ENCODE assay signal across 13 cellular contexts in genomic region chr6:132063738-132064137, GRCh38.
A peak's percentile ranks its signal among the peaks of the same experiment; 100 is the strongest.
DNase-seq lines count a peak whose midpoint lies in the region; ATAC-seq and TF ChIP-seq lines count a peak whose summit lies in the region.
"Had no signal": no experiment of that assay in that cellular context is flagged by ENCODE, and none has a peak within 500 bp of the region (broad histone marks: within the 10 kb centered on the region; RNA-seq: fewer than 3 reads in every experiment).

No MANE protein-coding gene starts in this region.

- no peaks in the 10 kb centered on the region for H3K27me3 ChIP-seq in PC-3 (ENCODE audit: low read length)
- H3K27me3 ChIP-seq: adrenal gland, transverse colon had no signal

- BruUV-seq in PC-3 (replicated peaks; lab: Mats Ljungman, UMichigan), result no TSS peak

- peak; percentile 82 for DNase-seq in Daoy (ENCODE audit: low read depth)
- peak; percentile 80 for DNase-seq in PC-3
- peak; percentile 65 for DNase-seq in fibroblast of gingiva (ENCODE audit: low read depth)
- DNase-seq: activated CD4-positive, alpha-beta T cell treated with anti-CD3 and anti-CD28 coated beads, Interleukin-2, amount 50 U/mL, for 4 hours; NCI-H2029; transverse colon had no signal

- H3K9me3 ChIP-seq in PC-3 (ENCODE audit: low read length), result no peaks in the 10 kb centered on the region
- H3K9me3 ChIP-seq: adrenal gland, transverse colon had no signal

- H3K9ac ChIP-seq in PC-3 (ENCODE audit: low read length), result no peak overlapping the region

- ATAC-seq in PC-3 (peak; percentile 81), GM19452 (IDR thresholded peaks at IDR 0.05; ENCODE audit: unreplicated experiment) (no peak), GM18498 (IDR thresholded peaks at IDR 0.05; ENCODE audit: unreplicated experiment) (no peak), GM18861 (IDR thresholded peaks at IDR 0.05; ENCODE audit: unreplicated experiment) (no peak), HG03025 (IDR thresholded peaks at IDR 0.05; ENCODE audit: low FRiP score, unreplicated experiment) (no peak)
- ATAC-seq: natural killer cell treated with Interleukin-12 subunit alpha and Interleukin-12 subunit beta and Interleukin-15 and Interleukin-18, amount 100 ng/mL, for 72 hours had no signal

- H3K27me3 Mint-ChIP-seq in nephron (ENCODE audit: low read depth), result peaks cover 4% of the 10 kb centered on the region
- H3K27me3 Mint-ChIP-seq: natural killer cell treated with Interleukin-12 subunit alpha and Interleukin-12 subunit beta and Interleukin-15 and Interleukin-18, amount 100 ng/mL, for 72 hours had no signal

- H4K20me1 ChIP-seq in PC-3 (ENCODE audit: low read length), result no peaks in the 10 kb centered on the region

- H3K9me3 Mint-ChIP-seq in nephron, result no peaks in the 10 kb centered on the region
- H3K9me3 Mint-ChIP-seq: natural killer cell treated with Interleukin-12 subunit alpha and Interleukin-12 subunit beta and Interleukin-15 and Interleukin-18, amount 100 ng/mL, for 72 hours had no signal

- H3K36me3 Mint-ChIP-seq in nephron (ENCODE audit: low read depth), result no peaks in the 10 kb centered on the region
- H3K36me3 Mint-ChIP-seq: natural killer cell treated with Interleukin-12 subunit alpha and Interleukin-12 subunit beta and Interleukin-15 and Interleukin-18, amount 100 ng/mL, for 72 hours had no signal

- CTCF ChIA-PET in PC-3 (lab: Charles Lee), result no interaction called here

- TF ChIP-seq CTCF in PC-3 (conservative IDR thresholded peaks at IDR 0.05; ENCODE audit: low read depth, low read length), result no peak
- no peak for TF ChIP-seq CTCF in nephron (IDR thresholded peaks at IDR 0.05; ENCODE audit: unreplicated experiment in 3 of 3)

- H3K27ac Mint-ChIP-seq in nephron, result peak overlapping the region in 2 of 3 experiments; percentile 30
- H3K27ac Mint-ChIP-seq: natural killer cell treated with Interleukin-12 subunit alpha and Interleukin-12 subunit beta and Interleukin-15 and Interleukin-18, amount 100 ng/mL, for 72 hours had no signal

- intact Hi-C loops in PC-3 (cut with micrococcal nuclease), result no loop called here

- H3K9me2 ChIP-seq in PC-3 (replicated peaks; ENCODE audit: low read length), result no peaks in the 10 kb centered on the region

- H3K4me3 ChIP-seq in PC-3 (ENCODE audit: low read length), result no peak overlapping the region
- H3K4me3 ChIP-seq: adrenal gland, transverse colon had no signal

- POLR2A ChIA-PET in PC-3 (lab: Charles Lee; ENCODE audit: unreplicated experiment), result interaction anchor here (0.6 kb wide), 1 partner anchor 113 kb away, joined by 8 read pairs; the partner anchor contains the start of gene CCN2

- no peaks in the 10 kb centered on the region for H3F3A ChIP-seq in PC-3 (ENCODE audit: low read length, unreplicated experiment)

- H3K4me3 Mint-ChIP-seq in nephron, result no peak overlapping the region
- H3K4me3 Mint-ChIP-seq: natural killer cell treated with Interleukin-12 subunit alpha and Interleukin-12 subunit beta and Interleukin-15 and Interleukin-18, amount 100 ng/mL, for 72 hours had no signal

- H3K4me1 ChIP-seq in PC-3 (ENCODE audit: insufficient read depth, low read length), result peaks cover 28% of the 10 kb centered on the region
- H3K4me1 ChIP-seq: adrenal gland, transverse colon had no signal

- H2AFZ ChIP-seq in PC-3 (ENCODE audit: low read length), result no peak overlapping the region

- H3K79me2 ChIP-seq in PC-3 (ENCODE audit: low read length), result no peaks in the 10 kb centered on the region

- H3K4me2 ChIP-seq in PC-3 (ENCODE audit: low read length), result peak overlapping the region; percentile 39

- H3K27ac ChIP-seq in PC-3 (ENCODE audit: low read length), result peak overlapping the region; percentile 36; the same call in 1 of the 2 replicates
- H3K27ac ChIP-seq: adrenal gland, transverse colon had no signal

- H3K4me1 Mint-ChIP-seq in nephron, result peaks cover 41% of the 10 kb centered on the region

- no peaks in the 10 kb centered on the region for H3K36me3 ChIP-seq in PC-3 (ENCODE audit: low read depth, low read length)
- H3K36me3 ChIP-seq: adrenal gland, transverse colon had no signal
